In genomic region chr20:10501377-10501776, GRCh38 we compare ENCODE assay signal across 8 cellular contexts.
DNase-seq lines count a peak whose midpoint lies in the region.

No MANE protein-coding gene starts in this region.

- H3K9me3 Mint-ChIP-seq in activated naive CD8-positive, alpha-beta T cell (ENCODE audit: low read depth): no peaks in the 10 kb centered on the region

- no peak overlapping the region for H3K18ac ChIP-seq in mesenchymal stem cell (ENCODE audit: low read depth in 1 of 2, low read length in 2 of 2)

- H3K4me1 ChIP-seq in BLaER1 treated with 17β-estradiol and CSF1 and Interleukin-3, amounts not matched to agents 10 nM and 100 nM: peaks cover 0 to 51% (median 25%) of the 10 kb centered on the region in 10 experiments; a peak in 15 of 20 replicates
- peaks cover 4% of the 10 kb centered on the region for H3K4me1 ChIP-seq in mesenchymal stem cell (ENCODE audit: control insufficient read depth, insufficient read depth, low read depth, low read length)

- no peaks in the 10 kb centered on the region for H3K27me3 Mint-ChIP-seq in activated naive CD8-positive, alpha-beta T cell

- H3K27me3 ChIP-seq in BLaER1 treated with 17β-estradiol and CSF1 and Interleukin-3, amounts not matched to agents 10 nM and 100 nM: no peaks in the 10 kb centered on the region
- no peaks in the 10 kb centered on the region for H3K27me3 ChIP-seq in mesenchymal stem cell (ENCODE audit: control insufficient read depth in 1 of 2, insufficient read depth in 1 of 2, low read length in 2 of 2)

- H3K4me3 ChIP-seq in BLaER1 treated with 17β-estradiol and CSF1 and Interleukin-3, amounts not matched to agents 10 nM and 100 nM: no peak overlapping the region
- H3K4me3 ChIP-seq in mesenchymal stem cell (ENCODE audit: insufficient read depth in 1 of 2, low read depth in 1 of 2, low read length in 2 of 2): peak overlapping the region in 1 of 2 experiments; percentile 63

- no peak overlapping the region for H2BK5ac ChIP-seq in mesenchymal stem cell (ENCODE audit: low read depth, low read length, poor library complexity, severe bottlenecking)

- H3K9ac ChIP-seq in BLaER1 treated with 17β-estradiol and CSF1 and Interleukin-3, amounts not matched to agents 10 nM and 100 nM: no peak overlapping the region
- H3K9ac ChIP-seq in mesenchymal stem cell (ENCODE audit: low read length): peak overlapping the region; percentile 82

- no peak overlapping the region for H2AFZ ChIP-seq in mesenchymal stem cell (ENCODE audit: low read depth, low read length)

- H3K27ac ChIP-seq in BLaER1 treated with 17β-estradiol and CSF1 and Interleukin-3, amounts not matched to agents 10 nM and 100 nM: peak overlapping the region in 4 of 11 experiments; percentile 15 to 49 (median 21); a peak in 4 of 22 replicates
- no peak overlapping the region for H3K27ac ChIP-seq in mesenchymal stem cell (ENCODE audit: low read length, poor library complexity, severe bottlenecking)

- no peaks in the 10 kb centered on the region; a peak in 1 of 22 replicates for H4K20me1 ChIP-seq in BLaER1 treated with 17β-estradiol and CSF1 and Interleukin-3, amounts not matched to agents 10 nM and 100 nM

- H3K36me3 ChIP-seq in BLaER1 treated with 17β-estradiol and CSF1 and Interleukin-3, amounts not matched to agents 10 nM and 100 nM: no peaks in the 10 kb centered on the region
- H3K36me3 ChIP-seq in mesenchymal stem cell (ENCODE audit: control insufficient read depth in 1 of 2, insufficient read depth in 2 of 2, low read depth in 1 of 2, low read length in 2 of 2): no peaks in the 10 kb centered on the region

- no peak overlapping the region for H3K14ac ChIP-seq in mesenchymal stem cell (ENCODE audit: low read length in 2 of 2)

- peak overlapping the region in 6 of 11 experiments; percentile 1 to 56 (median 48); a peak in 9 of 22 replicates for H3K4me2 ChIP-seq in BLaER1 treated with 17β-estradiol and CSF1 and Interleukin-3, amounts not matched to agents 10 nM and 100 nM
- H3K4me2 ChIP-seq in mesenchymal stem cell (ENCODE audit: low read length, poor library complexity, severe bottlenecking): no peak overlapping the region

- no peak overlapping the region for H3K4ac ChIP-seq in mesenchymal stem cell (ENCODE audit: low read depth in 1 of 2, low read length in 2 of 2)

- peak overlapping the region in 1 of 2 experiments; percentile 7 for H3K23ac ChIP-seq in mesenchymal stem cell (ENCODE audit: low read length in 2 of 2)

- peak; percentile 91 for DNase-seq in KBM-7
- DNase-seq in mesenchymal stem cell: no peak
- no peak for DNase-seq in RPMI8226
- no peak for DNase-seq in stimulated activated naive CD4-positive, alpha-beta T cell treated with Interleukin-2 at 50 U/mL for 16 hours (lab: John Stamatoyannopoulos, UW)
- no peak for DNase-seq in NCI-H187 treated with DMSO at 0.1 percent for 48 hours (lab: John Stamatoyannopoulos, UW)
- no peak for DNase-seq in epidermal melanocyte (ENCODE audit: insufficient read length, low spot score)

- no peaks in the 10 kb centered on the region for H3K9me3 ChIP-seq in BLaER1 treated with 17β-estradiol and CSF1 and Interleukin-3, amounts not matched to agents 10 nM and 100 nM (replicated peaks in 1 of 11)
- no peaks in the 10 kb centered on the region for H3K9me3 ChIP-seq in mesenchymal stem cell (ENCODE audit: control insufficient read depth, low read length)

- in situ Hi-C loops in KBM-7 (cut with MboI; ENCODE audit: low pct_unique_long_range_greater_than_20kb, low sequenced_read_pairs): no loop called here

- H4K8ac ChIP-seq in mesenchymal stem cell (ENCODE audit: low read length): peak overlapping the region; percentile 3

- peaks cover 2% of the 10 kb centered on the region for H3K36me3 Mint-ChIP-seq in activated naive CD8-positive, alpha-beta T cell

- H2BK12ac ChIP-seq in mesenchymal stem cell (ENCODE audit: low read length in 2 of 2): peak overlapping the region; percentile 72 to 74

- no peak overlapping the region for H2BK120ac ChIP-seq in mesenchymal stem cell (ENCODE audit: low read depth, low read length)

- no peak overlapping the region for H4K91ac ChIP-seq in mesenchymal stem cell (ENCODE audit: low read length)

- peak overlapping the region; percentile 84 for H3K4me3 Mint-ChIP-seq in activated naive CD8-positive, alpha-beta T cell

- WGBS in mesenchymal stem cell: 73% methylated on average over 3 of the region's 3 CpGs

- no peak overlapping the region for H2BK15ac ChIP-seq in mesenchymal stem cell (ENCODE audit: low read depth, poor library complexity, severe bottlenecking)

- H3K79me1 ChIP-seq in mesenchymal stem cell (replicated peaks; ENCODE audit: low read length, poor library complexity, severe bottlenecking): peaks cover 26% of the 10 kb centered on the region

- H3K27ac Mint-ChIP-seq in activated naive CD8-positive, alpha-beta T cell: peak overlapping the region; percentile 82

- peaks cover 38% of the 10 kb centered on the region for H3K4me1 Mint-ChIP-seq in activated naive CD8-positive, alpha-beta T cell (ENCODE audit: low read depth)

- peak overlapping the region; percentile 42 for H2AK5ac ChIP-seq in mesenchymal stem cell (ENCODE audit: low read length, severe bottlenecking)
